In genomic region chr10:118963963-118964362, GRCh38 we compare ENCODE assay signal across 16 cellular contexts.
DNase-seq lines count a peak whose midpoint lies in the region; ATAC-seq and TF ChIP-seq lines count a peak whose summit lies in the region.
"Had no signal": no experiment of that assay in that cellular context is flagged by ENCODE, and none has a peak within 500 bp of the region (broad histone marks: within the 10 kb centered on the region; RNA-seq: fewer than 3 reads in every experiment).

No MANE protein-coding gene starts in this region.

- peaks cover 28% of the 10 kb centered on the region for H3K27me3 Mint-ChIP-seq in activated naive CD4-positive, alpha-beta T cell treated with anti-CD3 and anti-CD28 coated beads, Interleukin-2, amount 10 ng/mL, durations not matched to agents 7 days and 5 days
- peaks cover 1% of the 10 kb centered on the region for H3K27me3 Mint-ChIP-seq in endodermal cell (ENCODE audit: insufficient read depth)
- no peaks in the 10 kb centered on the region for H3K27me3 Mint-ChIP-seq in type B pancreatic cell
- H3K27me3 Mint-ChIP-seq in activated naive CD8-positive, alpha-beta T cell treated with anti-CD3 and anti-CD28 coated beads, Interleukin-2, amount 50 U/mL, for 24 hours, result peaks cover under 1% of the 10 kb centered on the region
- no peaks in the 10 kb centered on the region for H3K27me3 Mint-ChIP-seq in mesothelial cell of epicardium (ENCODE audit: low read depth)

- H3K9me3 ChIP-seq in endodermal cell (ENCODE audit: control insufficient read depth, low read length) (no peaks in the 10 kb centered on the region), neuronal stem cell (replicated peaks in 1 of 2; ENCODE audit: control insufficient read depth in 2 of 2, insufficient read depth in 1 of 2, low read depth in 1 of 2, low read length in 2 of 2) (no peaks in the 10 kb centered on the region)
- H3K9me3 ChIP-seq: A549 had no signal

- H2AFZ ChIP-seq in neuronal stem cell (ENCODE audit: low read length), result no peak overlapping the region

- no peak overlapping the region for H3K23ac ChIP-seq in neuronal stem cell (ENCODE audit: low read depth, low read length, poor library complexity)

- H3K9me3 Mint-ChIP-seq in activated naive CD4-positive, alpha-beta T cell treated with anti-CD3 and anti-CD28 coated beads, Interleukin-2, amount 10 ng/mL, durations not matched to agents 7 days and 5 days, result no peaks in the 10 kb centered on the region
- H3K9me3 Mint-ChIP-seq in endodermal cell (no peaks in the 10 kb centered on the region), type B pancreatic cell (peaks cover 7% of the 10 kb centered on the region), mesothelial cell of epicardium (peaks cover 9% of the 10 kb centered on the region)
- no peaks in the 10 kb centered on the region for H3K9me3 Mint-ChIP-seq in activated naive CD8-positive, alpha-beta T cell treated with anti-CD3 and anti-CD28 coated beads, Interleukin-2, amount 50 U/mL, for 24 hours
- H3K9me3 Mint-ChIP-seq: CD4-positive, alpha-beta T cell had no signal

- no peak overlapping the region for H2BK15ac ChIP-seq in neuronal stem cell (ENCODE audit: low read length)

- H3K36me3 ChIP-seq in endodermal cell (ENCODE audit: control insufficient read depth, insufficient read depth, low read length) (no peaks in the 10 kb centered on the region), neuronal stem cell (replicated peaks in 1 of 2; ENCODE audit: control insufficient read depth in 2 of 2, insufficient read depth in 2 of 2, low read length in 2 of 2) (no peaks in the 10 kb centered on the region)

- peak overlapping the region; percentile 22 for H3K27ac Mint-ChIP-seq in activated naive CD4-positive, alpha-beta T cell treated with anti-CD3 and anti-CD28 coated beads, Interleukin-2, amount 10 ng/mL, durations not matched to agents 7 days and 5 days
- no peak overlapping the region for H3K27ac Mint-ChIP-seq in endodermal cell
- peak overlapping the region; percentile 57 for H3K27ac Mint-ChIP-seq in type B pancreatic cell
- no peak overlapping the region for H3K27ac Mint-ChIP-seq in activated naive CD8-positive, alpha-beta T cell treated with anti-CD3 and anti-CD28 coated beads, Interleukin-2, amount 50 U/mL, for 24 hours
- no peak overlapping the region for H3K27ac Mint-ChIP-seq in mesothelial cell of epicardium
- H3K27ac Mint-ChIP-seq: CD4-positive, alpha-beta T cell had no signal

- no peak overlapping the region for H2BK5ac ChIP-seq in neuronal stem cell (ENCODE audit: low read length)

- H3K14ac ChIP-seq in neuronal stem cell (ENCODE audit: low read length), result no peak overlapping the region

- no peak overlapping the region for H2BK12ac ChIP-seq in neuronal stem cell (ENCODE audit: low read length)

- ATAC-seq in activated naive CD8-positive, alpha-beta T cell treated with anti-CD3 and anti-CD28 coated beads, Interleukin-2, amount 50 U/mL, for 24 hours, result no peak
- ATAC-seq: A549 had no signal

- no peak overlapping the region for H2BK120ac ChIP-seq in neuronal stem cell (ENCODE audit: low read depth, low read length)

- CTCF ChIA-PET in activated naive CD4-positive, alpha-beta T cell treated with anti-CD3 and anti-CD28 coated beads, Interleukin-2, amount 10 ng/mL, durations not matched to agents 7 days and 5 days (lab: Charles Lee), result no interaction called here

- H2AK5ac ChIP-seq in neuronal stem cell (ENCODE audit: low read depth, low read length), result no peak overlapping the region

- no peak overlapping the region for H3K4me3 ChIP-seq in endodermal cell (ENCODE audit: low read length)
- H3K4me3 ChIP-seq in neuronal stem cell (ENCODE audit: low read length in 2 of 2), result no peak overlapping the region
- H3K4me3 ChIP-seq: A549 had no signal

- 88% methylated on average over 2 of the region's 2 CpGs; no CpG with 5 or more reads in 1 of the 2 experiments for WGBS in endodermal cell (ENCODE audit: insufficient coverage in 1 of 2, insufficient read length in 1 of 2), 2 experiments
- whole genome bisulfite sequencing in neuronal stem cell (ENCODE audit: extremely low coverage in 2 of 2, insufficient read length in 2 of 2, insufficient replicate concordance in 1 of 2), 2 donors, result no CpG with 5 or more reads among the region's 2 CpGs

- no peak overlapping the region for H4K8ac ChIP-seq in neuronal stem cell (ENCODE audit: low read depth, low read length)

- H3K27me3 ChIP-seq in endodermal cell (ENCODE audit: control insufficient read depth, insufficient read depth, low read length, poor library complexity, severe bottlenecking) (no peaks in the 10 kb centered on the region), neuronal stem cell (ENCODE audit: control insufficient read depth in 3 of 3, insufficient read depth in 3 of 3, low read depth in 1 of 3, low read length in 3 of 3) (peaks cover 0 to 10% (median 0%) of the 10 kb centered on the region in 3 experiments)

- H3K9ac ChIP-seq in endodermal cell (ENCODE audit: extremely low read depth, low read length, poor library complexity, severe bottlenecking), result no peak overlapping the region
- H3K9ac ChIP-seq in neuronal stem cell (ENCODE audit: low read depth, low read length, poor library complexity), result no peak overlapping the region

- peaks cover 3% of the 10 kb centered on the region for H3K4me1 Mint-ChIP-seq in activated naive CD4-positive, alpha-beta T cell treated with anti-CD3 and anti-CD28 coated beads, Interleukin-2, amount 10 ng/mL, durations not matched to agents 7 days and 5 days
- peaks cover 15% of the 10 kb centered on the region for H3K4me1 Mint-ChIP-seq in endodermal cell
- H3K4me1 Mint-ChIP-seq in type B pancreatic cell (ENCODE audit: unreplicated experiment), result peaks cover 34% of the 10 kb centered on the region
- no peaks in the 10 kb centered on the region for H3K4me1 Mint-ChIP-seq in activated naive CD8-positive, alpha-beta T cell treated with anti-CD3 and anti-CD28 coated beads, Interleukin-2, amount 50 U/mL, for 24 hours
- peaks cover 44% of the 10 kb centered on the region for H3K4me1 Mint-ChIP-seq in mesothelial cell of epicardium

- TF ChIP-seq CTCF in endodermal cell (conservative IDR thresholded peaks at IDR 0.05), result no peak
- no peak for TF ChIP-seq CTCF in type B pancreatic cell (conservative IDR thresholded peaks at IDR 0.05)
- no peak for TF ChIP-seq CTCF in mesothelial cell of epicardium (IDR thresholded peaks at IDR 0.05; ENCODE audit: unreplicated experiment)

- H3K27ac ChIP-seq in endodermal cell (ENCODE audit: low read depth, low read length), result no peak overlapping the region
- no peak overlapping the region for H3K27ac ChIP-seq in neuronal stem cell (replicated peaks; ENCODE audit: low read length)
- H3K27ac ChIP-seq: 22Rv1, A549, C4-2B had no signal

- no peak for DNase-seq in activated naive CD4-positive, alpha-beta T cell treated with anti-CD3 and anti-CD28 coated beads, Interleukin-2, amount 10 ng/mL, durations not matched to agents 7 days and 5 days
- no peak for DNase-seq in activated naive CD4-positive, alpha-beta T cell treated with anti-CD3 and anti-CD28 coated beads, Interleukin-2, amount 50 U/mL, for 16 hours
- DNase-seq in endodermal cell (peak; percentile 32), neuronal stem cell (ENCODE audit: low spot score) (no peak), type B pancreatic cell (ENCODE audit: extremely low spot score, unreplicated experiment) (no peak), NCI-H1694 treated with DMSO at 0.1 percent for 48 hours (lab: John Stamatoyannopoulos, UW) (no peak), mesothelial cell of epicardium (ENCODE audit: low spot score in 2 of 2, unreplicated experiment in 2 of 2) (no peak)
- no peak for DNase-seq in activated naive CD8-positive, alpha-beta T cell treated with anti-CD3 and anti-CD28 coated beads, Interleukin-2, amount 50 U/mL, for 24 hours
- DNase-seq: AML-193; Caco-2; CD4-positive, alpha-beta T cell; GOT3; H7 had no signal

- no peak overlapping the region for H3K18ac ChIP-seq in neuronal stem cell (ENCODE audit: low read length)

- no peaks in the 10 kb centered on the region for H3K36me3 Mint-ChIP-seq in activated naive CD4-positive, alpha-beta T cell treated with anti-CD3 and anti-CD28 coated beads, Interleukin-2, amount 10 ng/mL, durations not matched to agents 7 days and 5 days
- no peaks in the 10 kb centered on the region for H3K36me3 Mint-ChIP-seq in endodermal cell (ENCODE audit: low read depth)
- H3K36me3 Mint-ChIP-seq in type B pancreatic cell, result peaks cover 3% of the 10 kb centered on the region
- H3K36me3 Mint-ChIP-seq in activated naive CD8-positive, alpha-beta T cell treated with anti-CD3 and anti-CD28 coated beads, Interleukin-2, amount 50 U/mL, for 24 hours (ENCODE audit: low read depth), result no peaks in the 10 kb centered on the region
- no peaks in the 10 kb centered on the region for H3K36me3 Mint-ChIP-seq in mesothelial cell of epicardium

- H3K4me2 ChIP-seq in neuronal stem cell (ENCODE audit: insufficient read depth, low read length, poor library complexity, severe bottlenecking), result no peak overlapping the region
- H3K4me2 ChIP-seq: A549 had no signal

- peak overlapping the region; percentile 0 for H4K91ac ChIP-seq in neuronal stem cell (ENCODE audit: low read depth, low read length, poor library complexity)

- no peak overlapping the region for H3K4ac ChIP-seq in neuronal stem cell (ENCODE audit: low read length)

- H3K79me1 ChIP-seq in neuronal stem cell (ENCODE audit: low read depth, low read length), result no peaks in the 10 kb centered on the region

- H3K4me3 Mint-ChIP-seq in activated naive CD4-positive, alpha-beta T cell treated with anti-CD3 and anti-CD28 coated beads, Interleukin-2, amount 10 ng/mL, durations not matched to agents 7 days and 5 days, result no peak overlapping the region
- H3K4me3 Mint-ChIP-seq in endodermal cell, result no peak overlapping the region
- no peak overlapping the region for H3K4me3 Mint-ChIP-seq in type B pancreatic cell
- no peak overlapping the region for H3K4me3 Mint-ChIP-seq in activated naive CD8-positive, alpha-beta T cell treated with anti-CD3 and anti-CD28 coated beads, Interleukin-2, amount 50 U/mL, for 24 hours
- no peak overlapping the region for H3K4me3 Mint-ChIP-seq in mesothelial cell of epicardium
- H3K4me3 Mint-ChIP-seq: CD4-positive, alpha-beta T cell had no signal

- H3K4me1 ChIP-seq in endodermal cell (ENCODE audit: control insufficient read depth, insufficient read depth, low read length), result no peaks in the 10 kb centered on the region
- H3K4me1 ChIP-seq in neuronal stem cell (ENCODE audit: control insufficient read depth in 2 of 2, insufficient read depth in 1 of 2, low read depth in 1 of 2, low read length in 2 of 2), result peaks cover 0 to 14% of the 10 kb centered on the region in 2 donors

Comparison
In these comparisons a context has a peak if more than half of its experiments do, and no peak if none do; other contexts are left out.
1. H3K27ac Mint-ChIP-seq: peak in activated naive CD4-positive, alpha-beta T cell treated with anti-CD3 and anti-CD28 coated beads, Interleukin-2, amount 10 ng/mL, durations not matched to agents 7 days and 5 days (single experiment) and type B pancreatic cell (single experiment); none in endodermal cell (single experiment), activated naive CD8-positive, alpha-beta T cell treated with anti-CD3 and anti-CD28 coated beads, Interleukin-2, amount 50 U/mL, for 24 hours (single experiment) and mesothelial cell of epicardium (single experiment).